In genomic region chr22:35430897-35431322, GRCh38 we compare ENCODE assay signal across 8 cellular contexts. TPM values are rescaled to one million over a fixed set of nuclear protein-coding genes. Genes with fewer than 3 reads are reported as not detected.
DNase-seq lines count a peak whose midpoint lies in the region; ATAC-seq and TF ChIP-seq lines count a peak whose summit lies in the region.

No MANE protein-coding gene starts in this region.

- intact Hi-C loops in Panc1 (cut with micrococcal nuclease; ENCODE audit: unreplicated experiment), result loop anchor here (2.0 kb wide), 2 partner anchors 152 to 192 kb away; no protein-coding TSS in a partner anchor

- peaks cover 62% of the 10 kb centered on the region for H3K36me3 ChIP-seq in HAP-1 (replicated peaks)
- no peaks in the 10 kb centered on the region for H3K36me3 ChIP-seq in Panc1 (ENCODE audit: control insufficient read depth, insufficient read depth, low read length)

- in situ Hi-C loops in HAP-1 (cut with MboI; ENCODE audit: low sequenced_read_pairs), result loop anchor here (5.0 to 10.0 kb wide), 2 partner anchors 151 to 694 kb away; no protein-coding TSS in a partner anchor
- in situ Hi-C loops in Panc1 (cut with HindIII; ENCODE audit: low pct_unique_long_range_greater_than_20kb, low sequenced_read_pairs), result no loop called here

- CTCF ChIA-PET in Panc1 (lab: Charles Lee), result interaction anchor here (0.8 to 2.2 kb wide), 5 partner anchors 80 to 196 kb away, joined by 3 to 10 read pairs (median 5); no protein-coding TSS in a partner anchor

- H3K9me3 ChIP-seq in HAP-1 (no peaks in the 10 kb centered on the region), Panc1 (ENCODE audit: control insufficient read depth, insufficient read depth, low read depth, low read length) (peaks cover 8% of the 10 kb centered on the region; the same call in 1 of the 2 replicates)

- H3K27me3 ChIP-seq in HAP-1 (ENCODE audit: low read depth) (no peaks in the 10 kb centered on the region), Panc1 (ENCODE audit: control insufficient read depth, insufficient read depth, low read length) (no peaks in the 10 kb centered on the region)

- no peaks in the 10 kb centered on the region for H3K9me3 Mint-ChIP-seq in activated T-helper 17 cell treated with anti-CD3 and anti-CD28 coated beads, Interleukin-2, amount 50 U/mL, for 72 hours
- H3K9me3 Mint-ChIP-seq in nephron progenitor cell, result peaks cover 27% of the 10 kb centered on the region
- H3K9me3 Mint-ChIP-seq in stimulated activated effector memory CD8-positive, alpha-beta T cell treated with anti-CD3 and anti-CD28 coated beads, Interleukin-12 subunit alpha, Interleukin-12 subunit beta, amount 100 ng/mL, for 72 hours, result no peaks in the 10 kb centered on the region

- H3K27ac ChIP-seq in Panc1 (ENCODE audit: low read length), result peak overlapping the region; percentile 89

- BruUV-seq in Panc1 (replicated peaks; lab: Mats Ljungman, UMichigan), result no TSS peak

- H3K4me3 ChIP-seq in HAP-1 (no peak overlapping the region), Panc1 (ENCODE audit: low read depth in 2 of 2, low read length in 2 of 2) (no peak overlapping the region)

- ATAC-seq in Panc1 (peak; percentile 96), GM21367 (IDR thresholded peaks at IDR 0.05; ENCODE audit: unreplicated experiment) (no peak)
- peak; percentile 72 for ATAC-seq in activated T-helper 17 cell treated with anti-CD3 and anti-CD28 coated beads, Interleukin-2, amount 50 U/mL, for 72 hours (replicated peaks)
- peak; percentile 75 for ATAC-seq in stimulated activated effector memory CD8-positive, alpha-beta T cell treated with anti-CD3 and anti-CD28 coated beads, Interleukin-12 subunit alpha, Interleukin-12 subunit beta, amount 100 ng/mL, for 72 hours

- no peaks in the 10 kb centered on the region for H3K27me3 Mint-ChIP-seq in activated T-helper 17 cell treated with anti-CD3 and anti-CD28 coated beads, Interleukin-2, amount 50 U/mL, for 72 hours
- H3K27me3 Mint-ChIP-seq in nephron progenitor cell (ENCODE audit: low read depth, poor library complexity), result peaks cover 2% of the 10 kb centered on the region

- H3K27ac Mint-ChIP-seq in activated T-helper 17 cell treated with anti-CD3 and anti-CD28 coated beads, Interleukin-2, amount 50 U/mL, for 72 hours, result no peak overlapping the region
- H3K27ac Mint-ChIP-seq in nephron progenitor cell, result no peak overlapping the region
- H3K27ac Mint-ChIP-seq in stimulated activated effector memory CD8-positive, alpha-beta T cell treated with anti-CD3 and anti-CD28 coated beads, Interleukin-12 subunit alpha, Interleukin-12 subunit beta, amount 100 ng/mL, for 72 hours, result no peak overlapping the region

- H3K4me3 Mint-ChIP-seq in activated T-helper 17 cell treated with anti-CD3 and anti-CD28 coated beads, Interleukin-2, amount 50 U/mL, for 72 hours, result no peak overlapping the region
- no peak overlapping the region for H3K4me3 Mint-ChIP-seq in nephron progenitor cell
- H3K4me3 Mint-ChIP-seq in stimulated activated effector memory CD8-positive, alpha-beta T cell treated with anti-CD3 and anti-CD28 coated beads, Interleukin-12 subunit alpha, Interleukin-12 subunit beta, amount 100 ng/mL, for 72 hours, result no peak overlapping the region

- H3K4me1 Mint-ChIP-seq in activated T-helper 17 cell treated with anti-CD3 and anti-CD28 coated beads, Interleukin-2, amount 50 U/mL, for 72 hours, result peaks cover 4% of the 10 kb centered on the region
- H3K4me1 Mint-ChIP-seq in nephron progenitor cell, result peaks cover 13% of the 10 kb centered on the region
- H3K4me1 Mint-ChIP-seq in stimulated activated effector memory CD8-positive, alpha-beta T cell treated with anti-CD3 and anti-CD28 coated beads, Interleukin-12 subunit alpha, Interleukin-12 subunit beta, amount 100 ng/mL, for 72 hours, result peaks cover 9% of the 10 kb centered on the region

- TF ChIP-seq CTCF in Panc1 (IDR thresholded peaks at IDR 0.05) (peak; percentile 89), nephron progenitor cell (IDR thresholded peaks at IDR 0.05) (peak; percentile 94)

- peaks cover 83% of the 10 kb centered on the region for H3K36me3 Mint-ChIP-seq in activated T-helper 17 cell treated with anti-CD3 and anti-CD28 coated beads, Interleukin-2, amount 50 U/mL, for 72 hours (ENCODE audit: low read depth)
- peaks cover 38% of the 10 kb centered on the region for H3K36me3 Mint-ChIP-seq in nephron progenitor cell (ENCODE audit: low read depth)
- H3K36me3 Mint-ChIP-seq in stimulated activated effector memory CD8-positive, alpha-beta T cell treated with anti-CD3 and anti-CD28 coated beads, Interleukin-12 subunit alpha, Interleukin-12 subunit beta, amount 100 ng/mL, for 72 hours, result peaks cover 83% of the 10 kb centered on the region

- POLR2A ChIA-PET in Panc1 (lab: Charles Lee), result no interaction called here

- DNase-seq in AG20443 (ENCODE audit: low spot score) (peak; percentile 98), HAP-1 (ENCODE audit: low spot score in 2 of 2) (peak; percentile 34 to 88), Panc1 (ENCODE audit: low read depth, low spot score) (peak; percentile 35), fibroblast of peridontal ligament (ENCODE audit: extremely low read depth) (peak; percentile 95), nephron progenitor cell (peak; percentile 95)
- DNase-seq in stimulated activated effector memory CD8-positive, alpha-beta T cell treated with anti-CD3 and anti-CD28 coated beads, Interleukin-12 subunit alpha, Interleukin-12 subunit beta, amount 100 ng/mL, for 72 hours (ENCODE audit: low spot score in 2 of 2), result peak; percentile 64 to 74

- H3K4me1 ChIP-seq in HAP-1 (peaks cover 5% of the 10 kb centered on the region), Panc1 (ENCODE audit: control insufficient read depth, insufficient read depth, low read length) (peaks cover 18% of the 10 kb centered on the region)

RNA-seq across cellular contexts. Expression of gene MCM5, which starts 31.0 kb away (rescaled TPM):
- total RNA-seq in Panc1 (2021; ENCODE audit: unreplicated experiment), result 122 TPM
- polyA plus RNA-seq in Panc1 (2012; ENCODE audit: insufficient read length), result 119 TPM
- 100 to 1,000 TPM; 124 to 273 TPM for total RNA-seq in activated T-helper 17 cell treated with anti-CD3 and anti-CD28 coated beads, Interleukin-2, amount 50 U/mL, for 72 hours

RNA-seq across cellular contexts. Expression of gene HMOX1, which starts 50.0 kb away (rescaled TPM):
- 105 TPM for total RNA-seq in Panc1 (2021; ENCODE audit: unreplicated experiment)
- polyA plus RNA-seq in Panc1 (2012; ENCODE audit: insufficient read length), result 198 TPM
- total RNA-seq in activated T-helper 17 cell treated with anti-CD3 and anti-CD28 coated beads, Interleukin-2, amount 50 U/mL, for 72 hours, result 1 to 10 TPM; 3.5 to 7.3 TPM

Comparison
In these comparisons a context has a peak if more than half of its experiments do, and no peak if none do; other contexts are left out.
1. DNase-seq: peak in every context shown above with its lines; median percentile 98 in AG20443; 95 in fibroblast of peridontal ligament; 95 in nephron progenitor cell; 69 in stimulated activated effector memory CD8-positive, alpha-beta T cell treated with anti-CD3 and anti-CD28 coated beads, Interleukin-12 subunit alpha, Interleukin-12 subunit beta, amount 100 ng/mL, for 72 hours; 61 in HAP-1; 35 in Panc1.
2. RNA of gene HMOX1, which starts 50.0 kb away (total RNA-seq): 105 TPM in Panc1 (single experiment); 3.5 to 7.3 TPM in activated T-helper 17 cell treated with anti-CD3 and anti-CD28 coated beads, Interleukin-2, amount 50 U/mL, for 72 hours; every median in the first group is over 10 times any median in the second.